1 cellular context compared by ENCODE assay signal in genomic region chr7:90210925-90211324, GRCh38.
TF ChIP-seq lines count a peak whose summit lies in the region.

No MANE protein-coding gene starts in this region.

TF ChIP-seq in HCT116, 20 proteins besides CTCF, POLR2A, EP300 and RAD21 (continued from another document):
- TF ChIP-seq CEBPB (IDR thresholded peaks at IDR 0.05; ENCODE audit: low read depth) (no peak), ELF1 (IDR thresholded peaks at IDR 0.05; ENCODE audit: borderline replicate concordance, low read depth) (no peak), SRF (IDR thresholded peaks at IDR 0.05; ENCODE audit: low read depth) (no peak), ZFX (IDR thresholded peaks at IDR 0.05) (no peak), FOSL1 (IDR thresholded peaks at IDR 0.05; ENCODE audit: low read depth) (no peak)
TF ChIP-seq in HCT116: peak in this region for 0.
